ENCODE assay signal across 5 cellular contexts in genomic region chr7:95504199-95504598, GRCh38. TPM values are rescaled to one million over a fixed set of nuclear protein-coding genes. Genes with fewer than 3 reads are reported as not detected.
"Had no signal": no experiment of that assay in that cellular context is flagged by ENCODE, and none has a peak within 500 bp of the region (broad histone marks: within the 10 kb centered on the region; RNA-seq: fewer than 3 reads in every experiment).

No MANE protein-coding gene starts in this region.

RNA-seq across cellular contexts. Expression of gene ASB4, which starts 18.5 kb away (rescaled TPM):
- total RNA-seq: dermis microvascular lymphatic vessel endothelial cell; mammary epithelial cell; naive thymus-derived CD8-positive, alpha-beta T cell; progenitor cell of endocrine pancreas; renal cortical epithelial cell had no signal
- polyA plus RNA-seq: mammary epithelial cell; naive thymus-derived CD8-positive, alpha-beta T cell had no signal
